Comparison of ENCODE assay signal across 8 cellular contexts in genomic region chr4:44679060-44679459, GRCh38. TPM values are rescaled to one million over a fixed set of nuclear protein-coding genes. Genes with fewer than 3 reads are reported as not detected.
A peak's percentile ranks its signal among the peaks of the same experiment; 100 is the strongest.
DNase-seq lines count a peak whose midpoint lies in the region; FAIRE-seq and TF ChIP-seq lines count a peak whose summit lies in the region.

No MANE protein-coding gene starts in this region.

- FAIRE-seq in urothelium cell line (lab: Jason Lieb, UNC) = no peak

- no peaks in the 10 kb centered on the region for H3K9me3 Mint-ChIP-seq in neural crest cell

- peaks cover 5% of the 10 kb centered on the region for H3K27me3 Mint-ChIP-seq in neural crest cell (ENCODE audit: low read depth)

- CTCF ChIA-PET in GM10248 (lab: Yijun Ruan, JAX) = interaction anchor here (1.2 to 1.7 kb wide), 3 partner anchors 14 to 44 kb away, joined by 3 to 4 read pairs (median 4); no protein-coding TSS in a partner anchor

- DNase-seq in NOMO-1 treated with DMSO at 0.1 percent for 48 hours (lab: John Stamatoyannopoulos, UW; ENCODE audit: unreplicated experiment) (peak; percentile 11), NOMO-1 treated with dmso at 0.1 percent for 144 hours (lab: John Stamatoyannopoulos, UW; ENCODE audit: unreplicated experiment) (no peak), coronary artery (ENCODE audit: low spot score) (no peak), neural crest cell (ENCODE audit: low read depth, low spot score) (no peak), GM10248 (ENCODE audit: extremely low spot score) (no peak), SW 1271 (lab: John Stamatoyannopoulos, UW) (no peak), urothelium cell line (ENCODE audit: low spot score) (no peak)
- DNase-seq in Jurkat, Clone E6-1 (ENCODE audit: low read depth, low spot score) = peak; percentile 4

- peak overlapping the region; percentile 78 to 90 for H3K27ac ChIP-seq in coronary artery

- H3K27ac Mint-ChIP-seq in neural crest cell (ENCODE audit: unreplicated experiment) = peak overlapping the region; percentile 98

- H3K4me3 Mint-ChIP-seq in neural crest cell = peak overlapping the region; percentile 98

- H3K36me3 Mint-ChIP-seq in neural crest cell (ENCODE audit: low read depth) = no peaks in the 10 kb centered on the region

- POLR2A ChIA-PET in GM10248 (lab: Yijun Ruan, JAX) = no interaction called here

- peak overlapping the region; percentile 77 for H3K4me3 ChIP-seq in Jurkat, Clone E6-1 (ENCODE audit: low read length)
- H3K4me3 ChIP-seq in coronary artery = peak overlapping the region; percentile 85

- TF ChIP-seq CTCF in coronary artery (IDR thresholded peaks at IDR 0.05) = no peak
- peak; percentile 0 for TF ChIP-seq CTCF in neural crest cell (conservative IDR thresholded peaks at IDR 0.05)
- no peak for TF ChIP-seq CTCF in GM10248 (IDR thresholded peaks at IDR 0.05; ENCODE audit: control extremely low read depth, extremely low read depth, low read depth, missing control alignments)

- H3K4me1 Mint-ChIP-seq in neural crest cell = peaks cover 29% of the 10 kb centered on the region

RNA-seq across cellular contexts. Expression of gene GUF1, which starts 0.8 kb away (rescaled TPM):
- 27.4 TPM for polyA plus RNA-seq in Jurkat, Clone E6-1 (2012; ENCODE audit: insufficient read depth, insufficient read length)
- total RNA-seq in neural crest cell = 30.2 and 33.3 TPM in 2 replicates

RNA-seq across cellular contexts. Expression of gene YIPF7, which starts 27.6 kb away (rescaled TPM):
- not detected for polyA plus RNA-seq in Jurkat, Clone E6-1 (2012; ENCODE audit: insufficient read depth, insufficient read length)
- total RNA-seq in neural crest cell = 0.47 and 0.80 TPM in 2 replicates

RNA-seq across cellular contexts. Expression of gene GNPDA2, which starts 47.3 kb away (rescaled TPM):
- 27.0 TPM for polyA plus RNA-seq in Jurkat, Clone E6-1 (2012; ENCODE audit: insufficient read depth, insufficient read length)
- total RNA-seq in neural crest cell = 11.4 and 11.8 TPM in 2 replicates

Comparison
In these comparisons a context has a peak if more than half of its experiments do, and no peak if none do; other contexts are left out.
1. DNase-seq: peak in NOMO-1 treated with DMSO at 0.1 percent for 48 hours (single experiment) and Jurkat, Clone E6-1 (single experiment); none in NOMO-1 treated with dmso at 0.1 percent for 144 hours (single experiment), coronary artery (single experiment), neural crest cell (single experiment), GM10248 (single experiment), SW 1271 (0 of 2) and urothelium cell line (single experiment).